In genomic region chr7:6400243-6401105, GRCh38 we compare ENCODE assay signal across 8 cellular contexts. TPM values are rescaled to one million over a fixed set of nuclear protein-coding genes. Genes with fewer than 3 reads are reported as not detected.
DNase-seq lines count a peak whose midpoint lies in the region; ATAC-seq, FAIRE-seq and TF ChIP-seq lines count a peak whose summit lies in the region.
"Not testable (repeated sequence)": the region's sequence is repeated elsewhere in the genome, so short reads cannot be mapped to it uniquely, and the experiment has no call there.

No MANE protein-coding gene starts in this region.

- H3K4me3 Mint-ChIP-seq in CD4-positive, alpha-beta T cell; activated naive CD4-positive, alpha-beta T cell treated with anti-CD3 and anti-CD28 coated beads, Interleukin-2, amount 10 ng/mL, durations not matched to agents 7 days and 5 days; naive thymus-derived CD4-positive, alpha-beta T cell; type B pancreatic cell: not testable (repeated sequence)
- H3K4me3 Mint-ChIP-seq in endothelial cell (ENCODE audit: unreplicated experiment), result peak overlapping the region; percentile 56
- peak overlapping the region in 3 of 5 donors; percentile 22 to 42 (median 27) for H3K4me3 Mint-ChIP-seq in immature natural killer cell

- TF ChIP-seq POLR2A in K562 (conservative IDR thresholded peaks at IDR 0.05), result not testable (repeated sequence)

- in situ Hi-C loops in K562 (cut with MboI), result not testable (repeated sequence)

- TF ChIP-seq RAD21 in K562 (CRISPR knock-in tag; conservative IDR thresholded peaks at IDR 0.05 in 1 of 2, IDR thresholded peaks at IDR 0.05 in 1 of 2), result not testable (repeated sequence)

- TF ChIP-seq CTCF in CD4-positive, alpha-beta T cell (IDR thresholded peaks at IDR 0.05); RWPE2 (IDR thresholded peaks at IDR 0.05; ENCODE audit: poor library complexity, severe bottlenecking); K562 (IDR thresholded peaks at IDR 0.05 in 2 of 3, conservative IDR thresholded peaks at IDR 0.05 in 1 of 3; ENCODE audit: insufficient read depth in 2 of 3, low read depth in 1 of 3, low read length in 3 of 3); endothelial cell (IDR thresholded peaks at IDR 0.05; ENCODE audit: unreplicated experiment); type B pancreatic cell (conservative IDR thresholded peaks at IDR 0.05): not testable (repeated sequence)

- POLR2A ChIA-PET in CD4-positive, alpha-beta T cell (lab: Charles Lee); K562 (lab: Yijun Ruan, JAX): not testable (repeated sequence)
- POLR2A ChIA-PET in naive thymus-derived CD4-positive, alpha-beta T cell (lab: Charles Lee), result interaction anchor here (0.6 kb wide), 1 partner anchor 27 kb away, joined by 3 read pairs; no protein-coding TSS in a partner anchor

- not testable (repeated sequence) for ATAC-seq in CD4-positive, alpha-beta T cell (ENCODE audit: poor library complexity); RWPE2 (ENCODE audit: low read depth); K562; naive thymus-derived CD4-positive, alpha-beta T cell

- H2AFZ ChIP-seq in K562 (ENCODE audit: low read depth, low read length), result not testable (repeated sequence)

- H3K27ac Mint-ChIP-seq in CD4-positive, alpha-beta T cell, result peak overlapping the region; percentile 67
- H3K27ac Mint-ChIP-seq in activated naive CD4-positive, alpha-beta T cell treated with anti-CD3 and anti-CD28 coated beads, Interleukin-2, amount 10 ng/mL, durations not matched to agents 7 days and 5 days, result peak overlapping the region; percentile 49
- H3K27ac Mint-ChIP-seq in endothelial cell (ENCODE audit: unreplicated experiment) (peak overlapping the region; percentile 57), immature natural killer cell (peak overlapping the region in 2 of 6 donors; percentile 80 to 87), type B pancreatic cell (peak overlapping the region; percentile 93)
- peak overlapping the region in 5 of 9 donors; percentile 25 to 81 (median 47) for H3K27ac Mint-ChIP-seq in naive thymus-derived CD4-positive, alpha-beta T cell

- peaks cover 68% of the 10 kb centered on the region for H3K36me3 Mint-ChIP-seq in CD4-positive, alpha-beta T cell (ENCODE audit: low read depth)
- H3K36me3 Mint-ChIP-seq in activated naive CD4-positive, alpha-beta T cell treated with anti-CD3 and anti-CD28 coated beads, Interleukin-2, amount 10 ng/mL, durations not matched to agents 7 days and 5 days, result peaks cover 44% of the 10 kb centered on the region
- H3K36me3 Mint-ChIP-seq in endothelial cell (ENCODE audit: low read depth, unreplicated experiment) (peaks cover 46% of the 10 kb centered on the region), immature natural killer cell (peaks cover 3 to 26% (median 13%) of the 10 kb centered on the region in 3 donors), type B pancreatic cell (peaks cover 46% of the 10 kb centered on the region)
- peaks cover 7 to 34% (median 19%) of the 10 kb centered on the region in 5 donors for H3K36me3 Mint-ChIP-seq in naive thymus-derived CD4-positive, alpha-beta T cell

- not testable (repeated sequence) for DNase-seq in CD4-positive, alpha-beta T cell; RWPE2 (ENCODE audit: low spot score); activated naive CD4-positive, alpha-beta T cell treated with anti-CD3 and anti-CD28 coated beads, Interleukin-2, amount 10 ng/mL, durations not matched to agents 7 days and 5 days; K562 (ENCODE audit: extremely low read depth in 1 of 4, low spot score in 3 of 4); endothelial cell (ENCODE audit: low spot score); immature natural killer cell; naive thymus-derived CD4-positive, alpha-beta T cell; type B pancreatic cell (ENCODE audit: extremely low spot score, unreplicated experiment)

- not testable (repeated sequence) for H3K9me1 ChIP-seq in K562 (ENCODE audit: control insufficient read depth, insufficient read depth, low read length)

- 95% methylated on average over 19 of the region's 19 CpGs for WGBS in K562 (ENCODE audit: insufficient coverage, low coverage, missing lambda C conversion rate)

- not testable (repeated sequence) for H3K27me3 ChIP-seq in CD4-positive, alpha-beta T cell (ENCODE audit: control insufficient read depth, insufficient read depth, low read length); RWPE2 (ENCODE audit: insufficient read depth, poor library complexity, severe bottlenecking); K562 (ENCODE audit: control insufficient read depth in 2 of 2, insufficient read depth in 2 of 2, low read length in 2 of 2); naive thymus-derived CD4-positive, alpha-beta T cell (ENCODE audit: control insufficient read depth in 2 of 2, insufficient read depth in 2 of 2, low read length in 2 of 2)

- H3K4me3 ChIP-seq in RWPE2 (ENCODE audit: severe bottlenecking); K562; naive thymus-derived CD4-positive, alpha-beta T cell (ENCODE audit: low read length): not testable (repeated sequence)

- H3K4me1 Mint-ChIP-seq in CD4-positive, alpha-beta T cell (ENCODE audit: low read depth), result peaks cover 36% of the 10 kb centered on the region
- H3K4me1 Mint-ChIP-seq in activated naive CD4-positive, alpha-beta T cell treated with anti-CD3 and anti-CD28 coated beads, Interleukin-2, amount 10 ng/mL, durations not matched to agents 7 days and 5 days, result peaks cover 24% of the 10 kb centered on the region
- H3K4me1 Mint-ChIP-seq in endothelial cell (ENCODE audit: unreplicated experiment), result peaks cover 11% of the 10 kb centered on the region
- H3K4me1 Mint-ChIP-seq in immature natural killer cell, result peaks cover 45 to 46% of the 10 kb centered on the region in 2 donors
- H3K4me1 Mint-ChIP-seq in naive thymus-derived CD4-positive, alpha-beta T cell, result peaks cover 9 to 38% (median 22%) of the 10 kb centered on the region in 7 donors
- peaks cover 14% of the 10 kb centered on the region for H3K4me1 Mint-ChIP-seq in type B pancreatic cell (ENCODE audit: unreplicated experiment)

- CTCF ChIA-PET in CD4-positive, alpha-beta T cell (lab: Charles Lee); activated naive CD4-positive, alpha-beta T cell treated with anti-CD3 and anti-CD28 coated beads, Interleukin-2, amount 10 ng/mL, durations not matched to agents 7 days and 5 days (lab: Charles Lee); K562 (lab: Yijun Ruan, JAX; ENCODE audit: low intra/inter-chr PET ratio); naive thymus-derived CD4-positive, alpha-beta T cell (lab: Charles Lee): not testable (repeated sequence)

- not testable (repeated sequence) for H3K9me3 ChIP-seq in CD4-positive, alpha-beta T cell (ENCODE audit: control insufficient read depth, low read length); RWPE2 (ENCODE audit: severe bottlenecking); K562 (replicated peaks; ENCODE audit: control insufficient read depth, insufficient read depth, low read depth, low read length); naive thymus-derived CD4-positive, alpha-beta T cell (ENCODE audit: control insufficient read depth in 2 of 3, low read length in 3 of 3)

- TF ChIP-seq EP300 in K562 (IDR thresholded peaks at IDR 0.05; ENCODE audit: low read length), result not testable (repeated sequence)

- H3K79me2 ChIP-seq in K562 (ENCODE audit: control insufficient read depth, insufficient read depth, low read length), result peaks cover 46% of the 10 kb centered on the region

- not testable (repeated sequence) for H3K9ac ChIP-seq in K562 (ENCODE audit: insufficient read depth in 1 of 2, low read depth in 2 of 2, low read length in 2 of 2)

- not testable (repeated sequence) for BruUV-seq in K562 (replicated peaks; lab: Mats Ljungman, UMichigan)

- not testable (repeated sequence) for FAIRE-seq in K562 (lab: Jason Lieb, UNC)

- H4K20me1 ChIP-seq in K562 (replicated peaks; ENCODE audit: control insufficient read depth, insufficient read depth, low read length), result peaks cover 24% of the 10 kb centered on the region

- H3K9me3 Mint-ChIP-seq in CD4-positive, alpha-beta T cell; activated naive CD4-positive, alpha-beta T cell treated with anti-CD3 and anti-CD28 coated beads, Interleukin-2, amount 10 ng/mL, durations not matched to agents 7 days and 5 days; endothelial cell (ENCODE audit: unreplicated experiment); immature natural killer cell; naive thymus-derived CD4-positive, alpha-beta T cell; type B pancreatic cell: not testable (repeated sequence)

- H3K36me3 ChIP-seq in RWPE2 (ENCODE audit: low read depth) (peaks cover 64% of the 10 kb centered on the region), K562 (ENCODE audit: control insufficient read depth, insufficient read depth, low read length) (peaks cover 82% of the 10 kb centered on the region)
- H3K36me3 ChIP-seq in naive thymus-derived CD4-positive, alpha-beta T cell (ENCODE audit: control insufficient read depth in 2 of 3, insufficient read depth in 3 of 3, low read length in 3 of 3), result peaks cover 7 to 61% (median 15%) of the 10 kb centered on the region in 3 experiments

- not testable (repeated sequence) for H3K27ac ChIP-seq in CD4-positive, alpha-beta T cell (ENCODE audit: low read depth, low read length); K562 (ENCODE audit: extremely low read depth, low read depth, low read length); naive thymus-derived CD4-positive, alpha-beta T cell (ENCODE audit: low read depth, low read length)
- peak overlapping the region; percentile 78 for H3K27ac ChIP-seq in RWPE2 (ENCODE audit: poor library complexity, severe bottlenecking)

- intact Hi-C loops in CD4-positive, alpha-beta T cell (cut with DNase I, micrococcal nuclease); K562 (cut with micrococcal nuclease); naive thymus-derived CD4-positive, alpha-beta T cell (cut with micrococcal nuclease): not testable (repeated sequence)

- not testable (repeated sequence) for H3K4me2 ChIP-seq in K562 (ENCODE audit: insufficient read depth, low read length)

- H3K27me3 Mint-ChIP-seq in CD4-positive, alpha-beta T cell; activated naive CD4-positive, alpha-beta T cell treated with anti-CD3 and anti-CD28 coated beads, Interleukin-2, amount 10 ng/mL, durations not matched to agents 7 days and 5 days; endothelial cell (ENCODE audit: unreplicated experiment); naive thymus-derived CD4-positive, alpha-beta T cell; type B pancreatic cell: not testable (repeated sequence)
- H3K27me3 Mint-ChIP-seq in immature natural killer cell (ENCODE audit: low read depth in 3 of 3), result peaks cover 0 to 11% (median 0%) of the 10 kb centered on the region in 3 donors

- H3K4me1 ChIP-seq in RWPE2 (ENCODE audit: insufficient read depth, poor library complexity, severe bottlenecking) (peaks cover 33% of the 10 kb centered on the region), K562 (replicated peaks in 1 of 2; ENCODE audit: control insufficient read depth in 2 of 2, insufficient read depth in 2 of 2, low read length in 2 of 2) (peaks cover 4 to 15% of the 10 kb centered on the region in 2 experiments; a peak in 4 of 5 replicates)
- H3K4me1 ChIP-seq in naive thymus-derived CD4-positive, alpha-beta T cell (ENCODE audit: control insufficient read depth in 2 of 2, insufficient read depth in 2 of 2, low read length in 2 of 2), result not testable (repeated sequence)

RNA-seq across cellular contexts. Expression of gene RAC1, which starts 26.1 kb away (rescaled TPM):
- total RNA-seq in CD4-positive, alpha-beta T cell, result 10 to 100 TPM; 57.6 to 66.4 TPM
- 133 and 135 TPM in 2 replicates for total RNA-seq in K562 (2011; cell fraction: chromatin; rRNA removed; ENCODE audit: low replicate concordance)
- 83.3 and 83.4 TPM in 2 replicates for total RNA-seq in K562 (2011; cell fraction: nucleolus; rRNA removed)
- 95.7 and 122 TPM in 2 replicates for total RNA-seq in K562 (2011; cell fraction: nucleoplasm; rRNA removed)
- total RNA-seq in K562 (2014; rRNA removed), result 105 and 146 TPM in 2 replicates
- total RNA-seq in K562 (2014; rRNA removed; fragmentation: Illumina TruSeq; extraction: Trizol), result 126 and 149 TPM in 2 replicates
- total RNA-seq in K562 (2015; rRNA removed; fragmentation: Illumina TruSeq; extraction: Trizol), result 90.9 and 91.5 TPM in 2 replicates
- total RNA-seq in K562 (2021), result 220 and 225 TPM in 2 replicates
- 177 and 205 TPM in 2 replicates for polyA plus RNA-seq in K562 (2011; rRNA removed)
- polyA plus RNA-seq in K562 (2011; cell fraction: cytosol; rRNA removed), result 96.2 and 169 TPM in 2 replicates
- polyA plus RNA-seq in K562 (2011; cell fraction: nucleus; rRNA removed), result 62.4 and 100 TPM in 2 replicates
- 201 and 203 TPM in 2 replicates for polyA plus RNA-seq in K562 (2012)
- 220 and 241 TPM in 2 replicates for polyA plus RNA-seq in K562 (2014; fragmentation: Illumina TruSeq; extraction: Trizol)
- 10 to 100 TPM; 78.5 to 90.7 TPM for polyA plus RNA-seq in K562 (2014; fragmentation: Nextera tagmentation; extraction: Ambion mirVana)
- 148 and 163 TPM in 2 replicates for polyA plus RNA-seq in K562 (2014; rRNA removed)
- polyA minus RNA-seq in K562 (2011; rRNA and poly(A)+ RNA removed), result 310 and 404 TPM in 2 replicates
- polyA minus RNA-seq in K562 (2011; cell fraction: cytosol; rRNA and poly(A)+ RNA removed), result 91.2 and 105 TPM in 2 replicates
- polyA minus RNA-seq in K562 (2011; cell fraction: nucleus; rRNA and poly(A)+ RNA removed), result 20.2 and 37.2 TPM in 2 replicates
- 307 TPM for total RNA-seq in endothelial cell (ENCODE audit: unreplicated experiment)
- 100 to 1,000 TPM; 324 to 389 (median 386) TPM for polyA plus RNA-seq in immature natural killer cell
- 100 to 1,000 TPM in 2 of 5 experiments, 10 to 100 TPM in 3; 60.2 to 139 (median 87.2) TPM for total RNA-seq in naive thymus-derived CD4-positive, alpha-beta T cell
- polyA plus RNA-seq in naive thymus-derived CD4-positive, alpha-beta T cell, result 100 to 1,000 TPM; 188 to 211 TPM
- 204 and 253 TPM in 2 replicates for total RNA-seq in type B pancreatic cell (ENCODE audit: low replicate concordance)

RNA-seq across cellular contexts. Expression of gene DAGLB, which starts 47.3 kb away (rescaled TPM):
- 10 to 100 TPM; 22.0 to 22.9 TPM for total RNA-seq in CD4-positive, alpha-beta T cell
- total RNA-seq in K562 (2011; cell fraction: chromatin; rRNA removed; ENCODE audit: low replicate concordance), result 63.0 and 140 TPM in 2 replicates
- total RNA-seq in K562 (2011; cell fraction: nucleolus; rRNA removed), result 64.6 and 66.9 TPM in 2 replicates
- 67.4 and 68.4 TPM in 2 replicates for total RNA-seq in K562 (2011; cell fraction: nucleoplasm; rRNA removed)
- total RNA-seq in K562 (2014; rRNA removed) (9.4 and 11.3 TPM in 2 replicates), K562 (2014; rRNA removed; fragmentation: Illumina TruSeq; extraction: Trizol) (4.1 and 5.8 TPM in 2 replicates), K562 (2015; rRNA removed; fragmentation: Illumina TruSeq; extraction: Trizol) (9.4 and 9.7 TPM in 2 replicates), K562 (2021) (16.3 and 16.4 TPM in 2 replicates), endothelial cell (ENCODE audit: unreplicated experiment) (27.2 TPM), type B pancreatic cell (ENCODE audit: low replicate concordance) (21.2 and 27.0 TPM in 2 replicates)
- polyA plus RNA-seq in K562 (2011; rRNA removed) (12.0 and 15.8 TPM in 2 replicates), K562 (2014; fragmentation: Illumina TruSeq; extraction: Trizol) (7.8 and 8.9 TPM in 2 replicates), K562 (2014; fragmentation: Nextera tagmentation; extraction: Ambion mirVana) (1 to 10 TPM in 1 of 2 experiments, under 1 TPM in 1; 0.92 to 1.0 TPM), K562 (2014; rRNA removed) (9.3 and 9.5 TPM in 2 replicates), immature natural killer cell (10 to 100 TPM in 1 of 3 donors, 1 to 10 TPM in 2; 6.0 to 12.6 (median 7.4) TPM)
- 15.1 and 17.4 TPM in 2 replicates for polyA plus RNA-seq in K562 (2011; cell fraction: cytosol; rRNA removed)
- polyA plus RNA-seq in K562 (2011; cell fraction: nucleus; rRNA removed), result 31.9 and 32.2 TPM in 2 replicates
- 7.4 and 10.0 TPM in 2 replicates for polyA plus RNA-seq in K562 (2012)
- 30.5 and 33.7 TPM in 2 replicates for polyA minus RNA-seq in K562 (2011; rRNA and poly(A)+ RNA removed)
- polyA minus RNA-seq in K562 (2011; cell fraction: cytosol; rRNA and poly(A)+ RNA removed), result 20.4 and 27.9 TPM in 2 replicates
- polyA minus RNA-seq in K562 (2011; cell fraction: nucleus; rRNA and poly(A)+ RNA removed), result 20.7 and 23.4 TPM in 2 replicates
- total RNA-seq in naive thymus-derived CD4-positive, alpha-beta T cell, result 10 to 100 TPM; 20.6 to 44.3 (median 39.8) TPM
- 10 to 100 TPM; 10.5 to 21.8 TPM for polyA plus RNA-seq in naive thymus-derived CD4-positive, alpha-beta T cell

RNA-seq across cellular contexts. Expression of gene FAM220A, which starts 51.7 kb away (rescaled TPM):
- total RNA-seq in CD4-positive, alpha-beta T cell, result 10 to 100 TPM in 1 of 2 experiments, 1 to 10 TPM in 1; 8.6 to 11.0 TPM
- total RNA-seq in K562 (2011; cell fraction: chromatin; rRNA removed; ENCODE audit: low replicate concordance), result 5.2 and 6.2 TPM in 2 replicates
- 4.0 and 4.3 TPM in 2 replicates for total RNA-seq in K562 (2011; cell fraction: nucleolus; rRNA removed)
- 5.0 and 5.1 TPM in 2 replicates for total RNA-seq in K562 (2011; cell fraction: nucleoplasm; rRNA removed)
- total RNA-seq in K562 (2014; rRNA removed) (5.8 and 15.2 TPM in 2 replicates), K562 (2014; rRNA removed; fragmentation: Illumina TruSeq; extraction: Trizol) (5.5 and 6.0 TPM in 2 replicates), K562 (2015; rRNA removed; fragmentation: Illumina TruSeq; extraction: Trizol) (6.1 and 7.1 TPM in 2 replicates), K562 (2021) (7.8 and 11.4 TPM in 2 replicates), endothelial cell (ENCODE audit: unreplicated experiment) (15.6 TPM), type B pancreatic cell (ENCODE audit: low replicate concordance) (22.0 and 23.2 TPM in 2 replicates)
- polyA plus RNA-seq in K562 (2011; rRNA removed) (10.4 and 12.1 TPM in 2 replicates), K562 (2014; fragmentation: Illumina TruSeq; extraction: Trizol) (6.7 and 7.2 TPM in 2 replicates), K562 (2014; fragmentation: Nextera tagmentation; extraction: Ambion mirVana) (1 to 10 TPM in 1 of 2 experiments, under 1 TPM in 1; 0.92 to 1.1 TPM), K562 (2014; rRNA removed) (4.6 and 4.8 TPM in 2 replicates), immature natural killer cell (1 to 10 TPM; 1.9 to 6.2 (median 5.7) TPM)
- polyA plus RNA-seq in K562 (2011; cell fraction: cytosol; rRNA removed), result 7.3 and 8.0 TPM in 2 replicates
- polyA plus RNA-seq in K562 (2011; cell fraction: nucleus; rRNA removed), result 3.4 and 5.9 TPM in 2 replicates
- polyA plus RNA-seq in K562 (2012), result 7.0 and 10.8 TPM in 2 replicates
- 9.0 and 9.9 TPM in 2 replicates for polyA minus RNA-seq in K562 (2011; rRNA and poly(A)+ RNA removed)
- 8.9 and 10.0 TPM in 2 replicates for polyA minus RNA-seq in K562 (2011; cell fraction: cytosol; rRNA and poly(A)+ RNA removed)
- polyA minus RNA-seq in K562 (2011; cell fraction: nucleus; rRNA and poly(A)+ RNA removed), result 2.2 and 3.1 TPM in 2 replicates
- 10 to 100 TPM in 4 of 5 experiments, 1 to 10 TPM in 1; 8.9 to 25.0 (median 14.7) TPM for total RNA-seq in naive thymus-derived CD4-positive, alpha-beta T cell
- polyA plus RNA-seq in naive thymus-derived CD4-positive, alpha-beta T cell, result 1 to 10 TPM; 5.2 to 7.1 TPM
